In the genomic region with DNA sequence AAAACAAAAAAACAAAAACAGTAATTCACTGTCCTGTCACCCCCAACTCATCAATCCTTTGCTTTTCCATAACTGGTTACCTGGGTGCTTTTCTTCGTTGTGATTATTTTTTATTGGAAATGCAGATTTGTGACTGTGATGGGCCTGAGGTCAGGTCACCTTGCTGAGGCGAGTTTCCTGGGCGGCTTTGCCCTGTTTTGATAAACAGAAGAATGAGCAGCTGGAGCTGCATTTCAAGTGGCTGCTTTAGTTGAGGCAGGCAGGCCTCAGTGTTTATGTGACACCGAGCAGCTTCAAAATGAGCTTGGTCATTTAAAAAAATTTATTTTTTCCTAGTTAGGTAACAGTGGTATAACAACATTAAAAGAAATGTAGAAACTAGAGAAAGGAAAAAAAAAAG, we compare ENCODE assay signal across 14 cellular contexts. TPM values are rescaled to one million over a fixed set of nuclear protein-coding genes. Genes with fewer than 3 reads are reported as not detected.
DNase-seq lines count a peak whose midpoint lies in the region; ATAC-seq and TF ChIP-seq lines count a peak whose summit lies in the region.
"Had no signal": no experiment of that assay in that cellular context is flagged by ENCODE, and none has a peak within 500 bp of the region (broad histone marks: within the 10 kb centered on the region; RNA-seq: fewer than 3 reads in every experiment).

No MANE protein-coding gene starts in this region.

- in situ Hi-C loops in transverse colon (cut with MboI; ENCODE audit: low pct_ligation_motif_present in 1 of 4, low pct_unique_long_range_greater_than_20kb in 1 of 4, low sequenced_read_pairs in 3 of 4): no loop called here

- peak overlapping the region in 3 of 10 donors; percentile 9 to 85 (median 22) for H3K27ac ChIP-seq in heart right ventricle
- peak overlapping the region; percentile 64 to 82 (median 70) for H3K27ac ChIP-seq in Peyer's patch
- H3K27ac ChIP-seq in effector memory CD4-positive, alpha-beta T cell (ENCODE audit: insufficient read depth, low read length, poor library complexity, severe bottlenecking): peak overlapping the region; percentile 66
- peak overlapping the region; percentile 29 to 75 (median 43) for H3K27ac ChIP-seq in transverse colon

- TF ChIP-seq EP300 in transverse colon (IDR thresholded peaks at IDR 0.05; ENCODE audit: low read depth): no peak

- WGBS in heart right ventricle, 2 donors: 73 to 76% methylated on average over 4 of the region's 4 CpGs
- WGBS in transverse colon (ENCODE audit: low coverage in 1 of 2), 2 donors: 61 to 63% methylated on average over 4 of the region's 4 CpGs

- H3K9me3 ChIP-seq in heart right ventricle (no peaks in the 10 kb centered on the region), Peyer's patch (no peaks in the 10 kb centered on the region), transverse colon (no peaks in the 10 kb centered on the region)
- no peaks in the 10 kb centered on the region for H3K9me3 ChIP-seq in effector memory CD4-positive, alpha-beta T cell (ENCODE audit: control insufficient read depth, low read length)

- ATAC-seq in heart right ventricle: no peak
- ATAC-seq in GM21381 (IDR thresholded peaks at IDR 0.05; ENCODE audit: unreplicated experiment): no peak
- ATAC-seq in HG02852 (IDR thresholded peaks at IDR 0.05; ENCODE audit: unreplicated experiment): no peak
- ATAC-seq in GM18858 (IDR thresholded peaks at IDR 0.05; ENCODE audit: unreplicated experiment): no peak
- ATAC-seq: HCT116, K562 had no signal

- TF ChIP-seq POLR2A in Peyer's patch (IDR thresholded peaks at IDR 0.05): no peak
- no peak for TF ChIP-seq POLR2A in transverse colon (IDR thresholded peaks at IDR 0.05)

- H3K4me3 ChIP-seq in heart right ventricle (no peak overlapping the region), Peyer's patch (no peak overlapping the region), transverse colon (no peak overlapping the region)
- no peak overlapping the region for H3K4me3 ChIP-seq in effector memory CD4-positive, alpha-beta T cell (ENCODE audit: insufficient read depth, low read depth, low read length, poor library complexity, severe bottlenecking)
- H3K4me3 ChIP-seq: K562 had no signal

- H3K27me3 ChIP-seq in heart right ventricle: no peaks in the 10 kb centered on the region
- H3K27me3 ChIP-seq in Peyer's patch: no peaks in the 10 kb centered on the region
- H3K27me3 ChIP-seq in effector memory CD4-positive, alpha-beta T cell (replicated peaks; ENCODE audit: control insufficient read depth, insufficient read depth, low read length, poor library complexity, severe bottlenecking): no peaks in the 10 kb centered on the region
- no peaks in the 10 kb centered on the region for H3K27me3 ChIP-seq in transverse colon

- intact Hi-C loops in cardiac septum (cut with DNase I) (no loop called here), heart right ventricle (cut with DNase I) (loop anchor here in 1 of 10 donors (5.0 kb wide), 1 partner anchor 80 kb away; no protein-coding TSS in a partner anchor), transverse colon (cut with DNase I; ENCODE audit: low total_unique reads) (no loop called here)

- TF ChIP-seq CTCF in heart right ventricle (IDR thresholded peaks at IDR 0.05) (no peak), Peyer's patch (IDR thresholded peaks at IDR 0.05) (no peak), transverse colon (IDR thresholded peaks at IDR 0.05) (no peak)

- H3K4me1 ChIP-seq in heart right ventricle (peaks cover 0 to 85% (median 35%) of the 10 kb centered on the region in 9 donors), Peyer's patch (peaks cover 0 to 79% (median 24%) of the 10 kb centered on the region in 4 donors), transverse colon (peaks cover 7 to 79% (median 28%) of the 10 kb centered on the region in 4 donors)
- peaks cover 74% of the 10 kb centered on the region for H3K4me1 ChIP-seq in effector memory CD4-positive, alpha-beta T cell (ENCODE audit: control insufficient read depth, insufficient read depth, low read length, poor library complexity, severe bottlenecking)

- peak; percentile 5 for DNase-seq in cardiac septum (ENCODE audit: low spot score)
- DNase-seq in heart right ventricle: no peak
- DNase-seq in Peyer's patch: no peak
- no peak for DNase-seq in effector memory CD4-positive, alpha-beta T cell
- DNase-seq in transverse colon: no peak
- DNase-seq: dermis blood vessel endothelial cell; foreskin fibroblast; NCI-H2081 treated with DMSO at 0.1 percent for 48 hours; stimulated activated CD4-positive, alpha-beta T cell treated with anti-CD3 and anti-CD28 coated beads, Interleukin-12 subunit alpha, Interleukin-12 subunit beta, amount 100 ng/mL, for 4 hours had no signal

- H3K36me3 ChIP-seq in heart right ventricle (no peaks in the 10 kb centered on the region), Peyer's patch (no peaks in the 10 kb centered on the region), transverse colon (no peaks in the 10 kb centered on the region)
- H3K36me3 ChIP-seq in effector memory CD4-positive, alpha-beta T cell (ENCODE audit: control insufficient read depth, insufficient read depth, low read length): no peaks in the 10 kb centered on the region

RNA-seq across cellular contexts. Expression of a gene that starts 22.2 kb away (rescaled TPM):
- total RNA-seq in cardiac septum (11.0 TPM), heart right ventricle (10 to 100 TPM in 2 of 10 donors, 1 to 10 TPM in 8; 5.6 to 22.9 (median 7.5) TPM), Peyer's patch (10 to 100 TPM; 28.1 to 50.1 (median 37.5) TPM), transverse colon (10 to 100 TPM; 25.3 to 40.8 (median 31.7) TPM)
- polyA plus RNA-seq in heart right ventricle: 1 to 10 TPM in 1 of 2 donors, under 1 TPM in 1; 0.78 to 1.5 TPM
